15 cellular contexts compared by ENCODE assay signal in genomic region chr3:31106204-31106603, GRCh38.
DNase-seq lines count a peak whose midpoint lies in the region; ATAC-seq and TF ChIP-seq lines count a peak whose summit lies in the region.
"Had no signal": no experiment of that assay in that cellular context is flagged by ENCODE, and none has a peak within 500 bp of the region (broad histone marks: within the 10 kb centered on the region; RNA-seq: fewer than 3 reads in every experiment).

No MANE protein-coding gene starts in this region.

- peak; percentile 75 for DNase-seq in AG08395 (ENCODE audit: low spot score)
- DNase-seq in HFF-Myc (ENCODE audit: extremely low read depth, low read depth) = peak; percentile 49
- DNase-seq in activated T-helper 1 cell treated with anti-CD3 and anti-CD28 coated beads, Interleukin-12 subunit alpha, Interleukin-12 subunit beta, Interleukin-2, Interleukin-4 antibody, amounts not matched to agents 30 ng/mL and 10 ng/mL and 1 ng/mL, durations not matched to agents 14 hours and 24 hours and 36 hours (ENCODE audit: low spot score) = no peak
- peak; percentile 23 for DNase-seq in glomerular visceral epithelial cell (ENCODE audit: extremely low spot score)
- no peak for DNase-seq in SKM-1 (lab: John Stamatoyannopoulos, UW; ENCODE audit: unreplicated experiment)
- no peak for DNase-seq in activated effector memory CD4-positive, alpha-beta T cell treated with Interleukin-2 at 50 U/mL for 16 hours
- no peak for DNase-seq in globus pallidus (ENCODE audit: low spot score)
- DNase-seq: CD8-positive, alpha-beta memory T cell; esophagus squamous epithelium; NCI-H82; uterus had no signal

- H3K4me1 Mint-ChIP-seq in activated T-helper 1 cell treated with anti-CD3 and anti-CD28 coated beads, Interleukin-12 subunit alpha, Interleukin-12 subunit beta, Interleukin-2, Interleukin-4 antibody, amounts not matched to agents 30 ng/mL and 10 ng/mL and 1 ng/mL, durations not matched to agents 14 hours and 24 hours and 36 hours (ENCODE audit: low read depth) = peaks cover 48% of the 10 kb centered on the region
- H3K4me1 Mint-ChIP-seq: CD8-positive, alpha-beta memory T cell had no signal

- H3K4me3 ChIP-seq in HFF-Myc (replicated peaks; ENCODE audit: low read depth, low read length) = no peak overlapping the region
- H3K4me3 ChIP-seq: ascending aorta, esophagus squamous epithelium, psoas muscle, uterus had no signal

- TF ChIP-seq CTCF in HFF-Myc (IDR thresholded peaks at IDR 0.05; ENCODE audit: low read depth, low read length, missing control alignments) = no peak

- intact Hi-C loops in activated T-helper 1 cell treated with anti-CD3 and anti-CD28 coated beads, Interleukin-12 subunit alpha, Interleukin-12 subunit beta, Interleukin-2, Interleukin-4 antibody, amounts not matched to agents 30 ng/mL and 10 ng/mL and 1 ng/mL, durations not matched to agents 14 hours and 24 hours and 36 hours (cut with micrococcal nuclease) = loop anchor here (5.0 to 10.0 kb wide), 4 partner anchors 106 to 1009 kb away; no protein-coding TSS in a partner anchor

- ATAC-seq in HG02763 (IDR thresholded peaks at IDR 0.05; ENCODE audit: unreplicated experiment) = no peak

- H3K27ac Mint-ChIP-seq in activated T-helper 1 cell treated with anti-CD3 and anti-CD28 coated beads, Interleukin-12 subunit alpha, Interleukin-12 subunit beta, Interleukin-2, Interleukin-4 antibody, amounts not matched to agents 30 ng/mL and 10 ng/mL and 1 ng/mL, durations not matched to agents 14 hours and 24 hours and 36 hours = peak overlapping the region; percentile 49
- H3K27ac Mint-ChIP-seq: CD8-positive, alpha-beta memory T cell had no signal

- H3K27me3 Mint-ChIP-seq in activated T-helper 1 cell treated with anti-CD3 and anti-CD28 coated beads, Interleukin-12 subunit alpha, Interleukin-12 subunit beta, Interleukin-2, Interleukin-4 antibody, amounts not matched to agents 30 ng/mL and 10 ng/mL and 1 ng/mL, durations not matched to agents 14 hours and 24 hours and 36 hours (ENCODE audit: insufficient read depth) = no peaks in the 10 kb centered on the region

- H3K36me3 Mint-ChIP-seq in activated T-helper 1 cell treated with anti-CD3 and anti-CD28 coated beads, Interleukin-12 subunit alpha, Interleukin-12 subunit beta, Interleukin-2, Interleukin-4 antibody, amounts not matched to agents 30 ng/mL and 10 ng/mL and 1 ng/mL, durations not matched to agents 14 hours and 24 hours and 36 hours (ENCODE audit: low read depth) = peaks cover 5% of the 10 kb centered on the region

- peak overlapping the region; percentile 10 for H3K4me3 Mint-ChIP-seq in activated T-helper 1 cell treated with anti-CD3 and anti-CD28 coated beads, Interleukin-12 subunit alpha, Interleukin-12 subunit beta, Interleukin-2, Interleukin-4 antibody, amounts not matched to agents 30 ng/mL and 10 ng/mL and 1 ng/mL, durations not matched to agents 14 hours and 24 hours and 36 hours
- H3K4me3 Mint-ChIP-seq: CD8-positive, alpha-beta memory T cell; T-helper 1 cell treated with Interleukin-12 subunit alpha and Interleukin-12 subunit beta and Interleukin-4 antibody, amounts not matched to agents 30 μg/mL and 1 μg/mL, for 36 hours had no signal

- peaks cover 23% of the 10 kb centered on the region for H3K9me3 Mint-ChIP-seq in activated T-helper 1 cell treated with anti-CD3 and anti-CD28 coated beads, Interleukin-12 subunit alpha, Interleukin-12 subunit beta, Interleukin-2, Interleukin-4 antibody, amounts not matched to agents 30 ng/mL and 10 ng/mL and 1 ng/mL, durations not matched to agents 14 hours and 24 hours and 36 hours

Comparison
In these comparisons a context has a peak if more than half of its experiments do, and no peak if none do; other contexts are left out.
1. DNase-seq: peak in AG08395 (single experiment), HFF-Myc (single experiment) and glomerular visceral epithelial cell (single experiment); none in activated T-helper 1 cell treated with anti-CD3 and anti-CD28 coated beads, Interleukin-12 subunit alpha, Interleukin-12 subunit beta, Interleukin-2, Interleukin-4 antibody, amounts not matched to agents 30 ng/mL and 10 ng/mL and 1 ng/mL, durations not matched to agents 14 hours and 24 hours and 36 hours (single experiment), SKM-1 (single experiment), activated effector memory CD4-positive, alpha-beta T cell treated with Interleukin-2 at 50 U/mL for 16 hours (single experiment) and globus pallidus (single experiment).